Comparison of ENCODE assay signal across 9 cellular contexts in genomic region chr4:22514001-22514400, GRCh38. TPM values are rescaled to one million over a fixed set of nuclear protein-coding genes. Genes with fewer than 3 reads are reported as not detected.
DNase-seq lines count a peak whose midpoint lies in the region; ATAC-seq and TF ChIP-seq lines count a peak whose summit lies in the region.
"Had no signal": no experiment of that assay in that cellular context is flagged by ENCODE, and none has a peak within 500 bp of the region (broad histone marks: within the 10 kb centered on the region; RNA-seq: fewer than 3 reads in every experiment).

No MANE protein-coding gene starts in this region.

- H3K4me3 ChIP-seq in mammary epithelial cell (replicated peaks in 1 of 3; ENCODE audit: insufficient read depth in 1 of 3, low read depth in 2 of 3, low read length in 3 of 3) (peak overlapping the region; percentile 69 to 70 (median 70)), tibial nerve (peak overlapping the region in 1 of 4 donors; percentile 44)

- H3K4me1 ChIP-seq in mammary epithelial cell (ENCODE audit: insufficient read depth, low read length) (peaks cover 15% of the 10 kb centered on the region), tibial nerve (peaks cover 0 to 20% (median 9%) of the 10 kb centered on the region in 4 donors)

- in situ Hi-C loops in mammary epithelial cell (cut with MboI; ENCODE audit: low sequenced_read_pairs in 2 of 2): no loop called here

- peak; percentile 70 for DNase-seq in AG08396 (ENCODE audit: low spot score)
- peak; percentile 61 for DNase-seq in HT1080 (ENCODE audit: low read depth)
- DNase-seq in mammary epithelial cell: peak; percentile 52
- peak; percentile 36 to 60 for DNase-seq in lung microvascular endothelial cell (ENCODE audit: low read depth in 2 of 2)
- no peak for DNase-seq in NOMO-1 (lab: John Stamatoyannopoulos, UW; ENCODE audit: unreplicated experiment in 2 of 2)
- no peak for DNase-seq in NCI-H2081 (lab: John Stamatoyannopoulos, UW)
- no peak for DNase-seq in tibial nerve (ENCODE audit: low spot score in 2 of 2)
- DNase-seq: activated B cell treated with CpG ODN at 0.5 μM for 24 hours had no signal

- H3K27me3 ChIP-seq in mammary epithelial cell (ENCODE audit: insufficient read depth, low read length) (no peaks in the 10 kb centered on the region), tibial nerve (no peaks in the 10 kb centered on the region)

- H3K36me3 ChIP-seq in mammary epithelial cell (ENCODE audit: insufficient read depth, low read length): no peaks in the 10 kb centered on the region
- no peaks in the 10 kb centered on the region for H3K36me3 ChIP-seq in tibial nerve

- WGBS in mammary epithelial cell (ENCODE audit: low coverage, missing lambda C conversion rate): 21% methylated on average over 6 of the region's 6 CpGs
- 46 to 53% methylated on average over 6 of the region's 6 CpGs for WGBS in tibial nerve, 2 donors

- no peak for TF ChIP-seq POLR2A in tibial nerve (IDR thresholded peaks at IDR 0.05)

- ATAC-seq in GM21423 (IDR thresholded peaks at IDR 0.05; ENCODE audit: unreplicated experiment): no peak

- H3K79me2 ChIP-seq in mammary epithelial cell (ENCODE audit: insufficient read depth, low read length): peaks cover 63% of the 10 kb centered on the region

- TF ChIP-seq CTCF in mammary epithelial cell (conservative IDR thresholded peaks at IDR 0.05 in 1 of 2, IDR thresholded peaks at IDR 0.05 in 1 of 2; ENCODE audit: extremely low read depth in 1 of 2, insufficient read depth in 1 of 2, low read depth in 1 of 2, low read length in 2 of 2) (no peak), tibial nerve (IDR thresholded peaks at IDR 0.05) (no peak)

- H3K9me3 ChIP-seq in mammary epithelial cell (replicated peaks; ENCODE audit: insufficient read depth, low read length) (no peaks in the 10 kb centered on the region), tibial nerve (no peaks in the 10 kb centered on the region)

- no peaks in the 10 kb centered on the region for H4K20me1 ChIP-seq in mammary epithelial cell (ENCODE audit: insufficient read depth, low read length)

- no TSS peak for BruUV-seq in mammary epithelial cell (replicated peaks; lab: Mats Ljungman, UMichigan)

- CTCF ChIA-PET in mammary epithelial cell (lab: Charles Lee; ENCODE audit: low non-redundant PET): no interaction called here

- TF ChIP-seq EP300 in tibial nerve (IDR thresholded peaks at IDR 0.05): no peak

- H3K27ac ChIP-seq in mammary epithelial cell (ENCODE audit: insufficient read depth, low read depth, low read length) (peak overlapping the region; percentile 87), tibial nerve (no peak overlapping the region)

- no peak overlapping the region for H2AFZ ChIP-seq in mammary epithelial cell (ENCODE audit: low read depth, low read length)

- H3K4me2 ChIP-seq in mammary epithelial cell (ENCODE audit: insufficient read depth, low read depth, low read length): peak overlapping the region; percentile 78

- intact Hi-C loops in mammary epithelial cell (cut with micrococcal nuclease): loop anchor here (1.0 kb wide), 1 partner anchor 30 kb away; no protein-coding TSS in a partner anchor

- dilution Hi-C loops in mammary epithelial cell (cut with HindIII; ENCODE audit: low sequenced_read_pairs): no loop called here

- peak overlapping the region; percentile 90 for H3K9ac ChIP-seq in mammary epithelial cell (ENCODE audit: insufficient read depth, low read length)

RNA-seq across cellular contexts. Expression of gene ADGRA3, which starts 1.9 kb away (rescaled TPM):
- total RNA-seq in HT1080 (2014; rRNA removed; shearing (Covaris generic)): 26.2 and 28.7 TPM in 2 replicates
- 24.6 and 27.7 TPM in 2 replicates for polyA plus RNA-seq in HT1080 (2015; cell fraction: cytosol; rRNA removed)
- 40.4 and 41.6 TPM in 2 replicates for polyA plus RNA-seq in HT1080 (2015; cell fraction: nucleus; rRNA removed)
- total RNA-seq in mammary epithelial cell: 10 to 100 TPM; 48.0 to 66.8 TPM
- 35.2 TPM for polyA plus RNA-seq in mammary epithelial cell
- 138 TPM for polyA minus RNA-seq in mammary epithelial cell
- 9.2 and 12.9 TPM in 2 replicates for total RNA-seq in lung microvascular endothelial cell
- total RNA-seq in tibial nerve: 10 to 100 TPM; 14.9 to 26.3 (median 20.2) TPM
- total RNA-seq: activated B cell treated with CpG ODN at 0.5 μM for 24 hours had no signal

Comparison
In these comparisons a context has a peak if more than half of its experiments do, and no peak if none do; other contexts are left out.
1. DNase-seq: peak in AG08396 (single experiment), HT1080 (single experiment), mammary epithelial cell (single experiment) and lung microvascular endothelial cell (2 of 2); none in NOMO-1 (0 of 2), NCI-H2081 (0 of 2) and tibial nerve (0 of 2).